21 cellular contexts compared by ENCODE assay signal in genomic region chr6:75444899-75445298, GRCh38. TPM values are rescaled to one million over a fixed set of nuclear protein-coding genes. Genes with fewer than 3 reads are reported as not detected.
"Had no signal": no experiment of that assay in that cellular context is flagged by ENCODE, and none has a peak within 500 bp of the region (broad histone marks: within the 10 kb centered on the region; RNA-seq: fewer than 3 reads in every experiment).

No MANE protein-coding gene starts in this region.

- H3K4me3 ChIP-seq: MG63 had no signal

- H3K36me3 ChIP-seq: MG63 had no signal

- ATAC-seq: HepG2 had no signal

- DNase-seq: IMR-90, Karpas-422, KG1, MG63, NCI-H1092 treated with DMSO at 0.1 percent for 48 hours, NCI-H1436, NCI-H187, NCI-H2029, NCI-H2081 treated with DMSO at 0.1 percent for 48 hours, NCI-H2171, NCI-H226, NCI-H446, NCI-H510A, NCI-H524 treated with DMSO at 0.1 percent for 48 hours, NCI-H69, NCI-H774, RPMI8226, SHP77, SK-N-SH had no signal

- H3K9me3 ChIP-seq: MG63, SK-N-SH had no signal

- H3K27me3 ChIP-seq: MG63 had no signal

RNA-seq across cellular contexts. Expression of gene FILIP1, which starts 48.7 kb away (rescaled TPM):
- total RNA-seq: HepG2, SK-MEL-5 had no signal
- polyA plus RNA-seq: HepG2 had no signal
